Comparison of ENCODE assay signal across 8 cellular contexts in genomic region chrX:44440006-44440405, GRCh38.
"Had no signal": no experiment of that assay in that cellular context is flagged by ENCODE, and none has a peak within 500 bp of the region (broad histone marks: within the 10 kb centered on the region; RNA-seq: fewer than 3 reads in every experiment).

No MANE protein-coding gene starts in this region.

- FAIRE-seq: G401.6, GM12878, GM12891, GM12892, GM18507, GM19239 had no signal

- DNase-seq: GDM1, GF-D8 had no signal

- H3K4me3 ChIP-seq: GM12878 had no signal

- ATAC-seq: GM12878 had no signal
